ENCODE assay signal across 17 cellular contexts in genomic region chr18:36867056-36867455, GRCh38. TPM values are rescaled to one million over a fixed set of nuclear protein-coding genes. Genes with fewer than 3 reads are reported as not detected.
DNase-seq lines count a peak whose midpoint lies in the region; ATAC-seq, FAIRE-seq and TF ChIP-seq lines count a peak whose summit lies in the region.
"Had no signal": no experiment of that assay in that cellular context is flagged by ENCODE, and none has a peak within 500 bp of the region (broad histone marks: within the 10 kb centered on the region; RNA-seq: fewer than 3 reads in every experiment).

No MANE protein-coding gene starts in this region.

- H3K27me3 Mint-ChIP-seq in activated CD8-positive, alpha-beta memory T cell treated with anti-CD3 and anti-CD28 coated beads, Interleukin-2, amount 10 ng/mL, durations not matched to agents 7 days and 5 days: no peaks in the 10 kb centered on the region
- H3K27me3 Mint-ChIP-seq: B cell; CD4-positive, CD25-positive, alpha-beta regulatory T cell had no signal

- DNase-seq in D721Med (ENCODE audit: insufficient read length, low spot score): no peak
- peak; percentile 80 for DNase-seq in foreskin melanocyte
- peak; percentile 49 for DNase-seq in pons (ENCODE audit: low spot score)
- DNase-seq in erythroblast (lab: John Stamatoyannopoulos, UW): no peak
- no peak for DNase-seq in iPS-NIHi11 (ENCODE audit: low spot score)
- no peak for DNase-seq in activated CD8-positive, alpha-beta memory T cell treated with anti-CD3 and anti-CD28 coated beads, Interleukin-2, amount 10 ng/mL, durations not matched to agents 7 days and 5 days
- DNase-seq: CD4-positive, CD25-positive, alpha-beta regulatory T cell; CD8-positive, alpha-beta T cell; DMS53; DMS79 treated with DMSO at 0.1 percent for 48 hours; GF-D8; GOT3; HFFc6 had no signal

- H3K27ac Mint-ChIP-seq in activated CD8-positive, alpha-beta memory T cell treated with anti-CD3 and anti-CD28 coated beads, Interleukin-2, amount 10 ng/mL, durations not matched to agents 7 days and 5 days: no peak overlapping the region
- H3K27ac Mint-ChIP-seq: B cell; CD4-positive, CD25-positive, alpha-beta regulatory T cell; CD8-positive, alpha-beta T cell; HFFc6 had no signal

- no peaks in the 10 kb centered on the region for H3K9me3 Mint-ChIP-seq in activated CD8-positive, alpha-beta memory T cell treated with anti-CD3 and anti-CD28 coated beads, Interleukin-2, amount 10 ng/mL, durations not matched to agents 7 days and 5 days (ENCODE audit: low read depth)
- H3K9me3 Mint-ChIP-seq: CD8-positive, alpha-beta T cell; HFFc6 had no signal

- TF ChIP-seq CTCF in D721Med (IDR thresholded peaks at IDR 0.05; ENCODE audit: insufficient read depth, missing control alignments): no peak

- peak; percentile 6 for FAIRE-seq in D721Med (lab: Jason Lieb, UNC)
- FAIRE-seq: GM12891, H54 had no signal

- H3K4me1 Mint-ChIP-seq in activated CD8-positive, alpha-beta memory T cell treated with anti-CD3 and anti-CD28 coated beads, Interleukin-2, amount 10 ng/mL, durations not matched to agents 7 days and 5 days: peaks cover 5% of the 10 kb centered on the region

- ATAC-seq in HG02759 (IDR thresholded peaks at IDR 0.05; ENCODE audit: unreplicated experiment): no peak
- ATAC-seq in activated CD8-positive, alpha-beta memory T cell treated with anti-CD3 and anti-CD28 coated beads, Interleukin-2, amount 10 ng/mL, durations not matched to agents 7 days and 5 days: no peak
- ATAC-seq: CD8-positive, alpha-beta T cell had no signal

- no peak for TF ChIP-seq POLR2A in erythroblast (IDR thresholded peaks at IDR 0.05; ENCODE audit: low read length)

- CTCF ChIA-PET in activated CD8-positive, alpha-beta memory T cell treated with anti-CD3 and anti-CD28 coated beads, Interleukin-2, amount 10 ng/mL, durations not matched to agents 7 days and 5 days (lab: Charles Lee): no interaction called here

- no peak overlapping the region for H3K4me3 Mint-ChIP-seq in activated CD8-positive, alpha-beta memory T cell treated with anti-CD3 and anti-CD28 coated beads, Interleukin-2, amount 10 ng/mL, durations not matched to agents 7 days and 5 days
- H3K4me3 Mint-ChIP-seq: B cell; CD8-positive, alpha-beta T cell; HFFc6 had no signal

- peaks cover 14% of the 10 kb centered on the region for H3K36me3 Mint-ChIP-seq in activated CD8-positive, alpha-beta memory T cell treated with anti-CD3 and anti-CD28 coated beads, Interleukin-2, amount 10 ng/mL, durations not matched to agents 7 days and 5 days

RNA-seq across cellular contexts. Expression of gene KIAA1328, which starts 38.1 kb away (rescaled TPM):
- 10 to 100 TPM in 1 of 2 experiments, 1 to 10 TPM in 1; 8.6 to 11.2 TPM for total RNA-seq in activated CD8-positive, alpha-beta memory T cell treated with anti-CD3 and anti-CD28 coated beads, Interleukin-2, amount 10 ng/mL, durations not matched to agents 7 days and 5 days

RNA-seq across cellular contexts. Expression of gene TPGS2, which starts 38.3 kb away (rescaled TPM):
- 100 to 1,000 TPM; 119 to 120 TPM for total RNA-seq in activated CD8-positive, alpha-beta memory T cell treated with anti-CD3 and anti-CD28 coated beads, Interleukin-2, amount 10 ng/mL, durations not matched to agents 7 days and 5 days

Comparison
In these comparisons a context has a peak if more than half of its experiments do, and no peak if none do; other contexts are left out.
1. DNase-seq: peak in foreskin melanocyte (single experiment) and pons (single experiment); none in D721Med (single experiment), erythroblast (0 of 2), iPS-NIHi11 (single experiment) and activated CD8-positive, alpha-beta memory T cell treated with anti-CD3 and anti-CD28 coated beads, Interleukin-2, amount 10 ng/mL, durations not matched to agents 7 days and 5 days (single experiment).